10 cellular contexts compared by ENCODE assay signal in the genomic region with DNA sequence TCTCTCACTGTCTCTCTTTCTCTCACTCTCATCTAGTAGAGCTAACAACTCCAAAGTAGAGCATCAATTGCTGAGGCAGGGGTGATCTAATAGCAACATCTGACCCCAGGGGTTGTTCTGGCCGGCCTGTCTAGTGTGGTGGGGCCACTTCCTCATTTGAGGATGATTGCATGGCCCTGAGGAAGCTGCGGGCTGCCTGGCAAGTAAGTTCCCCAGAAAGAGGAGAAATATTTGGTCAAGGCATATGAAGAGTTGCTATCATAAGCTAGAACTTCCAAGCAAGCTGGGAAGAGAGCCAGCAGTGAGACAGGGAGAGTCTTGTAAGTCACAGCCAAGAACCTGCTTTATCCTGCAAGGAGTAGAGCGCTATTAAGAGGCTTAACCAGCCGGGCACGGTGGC. TPM values are rescaled to one million over a fixed set of nuclear protein-coding genes. Genes with fewer than 3 reads are reported as not detected.
DNase-seq lines count a peak whose midpoint lies in the region; ATAC-seq, FAIRE-seq and TF ChIP-seq lines count a peak whose summit lies in the region.
"Had no signal": no experiment of that assay in that cellular context is flagged by ENCODE, and none has a peak within 500 bp of the region (broad histone marks: within the 10 kb centered on the region; RNA-seq: fewer than 3 reads in every experiment).

No MANE protein-coding gene starts in this region.

- peaks cover 18% of the 10 kb centered on the region for H3K36me3 Mint-ChIP-seq in WTC11
- H3K36me3 Mint-ChIP-seq: CD8-positive, alpha-beta T cell had no signal

- ATAC-seq in HG03108 (IDR thresholded peaks at IDR 0.05; ENCODE audit: unreplicated experiment) = peak; percentile 55
- no peak for ATAC-seq in WTC11
- ATAC-seq in HG02970 (IDR thresholded peaks at IDR 0.05; ENCODE audit: low FRiP score, unreplicated experiment) = no peak
- ATAC-seq: CD8-positive, alpha-beta T cell had no signal

- H3K27ac Mint-ChIP-seq in WTC11 = 0 out of 2 replicates have a peak overlapping the region, but pooled peaks have one; percentile 26
- H3K27ac Mint-ChIP-seq: CD8-positive, alpha-beta T cell had no signal

- CTCF ChIA-PET in WTC11 (lab: Charles Lee) = no interaction called here

- peaks cover 5% of the 10 kb centered on the region; the same call in 1 of the 2 replicates for H3K9me3 Mint-ChIP-seq in WTC11
- H3K9me3 Mint-ChIP-seq: CD8-positive, alpha-beta T cell had no signal

- no peak for FAIRE-seq in GM12892 (lab: Jason Lieb, UNC)

- POLR2A ChIA-PET in WTC11 (lab: Charles Lee) = no interaction called here

- no peak overlapping the region for H3K4me3 Mint-ChIP-seq in WTC11
- H3K4me3 Mint-ChIP-seq: CD8-positive, alpha-beta T cell had no signal

- TF ChIP-seq CTCF in GM13976 (IDR thresholded peaks at IDR 0.05; ENCODE audit: borderline replicate concordance, control extremely low read depth, extremely low read depth, insufficient read depth, missing control alignments) (no peak), WTC11 (IDR thresholded peaks at IDR 0.05) (no peak)

- DNase-seq in GM13976 (ENCODE audit: low spot score) = peak; percentile 41
- no peak for DNase-seq in WTC11 (ENCODE audit: low spot score)
- peak; percentile 53 for DNase-seq in mucosa of gallbladder (ENCODE audit: low spot score)
- DNase-seq in retina = no peak
- DNase-seq in NCI-H1092 (lab: John Stamatoyannopoulos, UW) = no peak
- DNase-seq in GM12892 (ENCODE audit: insufficient read length) = no peak
- DNase-seq: CD8-positive, alpha-beta T cell; cerebellar nuclear complex had no signal

- no peaks in the 10 kb centered on the region for H3K4me1 Mint-ChIP-seq in WTC11

- no peaks in the 10 kb centered on the region for H3K27me3 Mint-ChIP-seq in WTC11 (ENCODE audit: low read depth)

- in situ Hi-C loops in GM13976 (cut with MboI; ENCODE audit: low sequenced_read_pairs, unreplicated experiment) = no loop called here

- TF ChIP-seq POLR2A in GM12892 (IDR thresholded peaks at IDR 0.05; ENCODE audit: low read depth, low read length) = no peak

TF ChIP-seq in WTC11, 78 proteins besides CTCF, POLR2A, EP300 and RAD21 (continues in another document):
- TF ChIP-seq ELF4 (CRISPR knock-in tag; IDR thresholded peaks at IDR 0.05; ENCODE audit: low read depth) = no peak
- no peak for TF ChIP-seq FOXJ3 (CRISPR knock-in tag; IDR thresholded peaks at IDR 0.05; ENCODE audit: borderline replicate concordance)
- no peak for TF ChIP-seq SMAD3 (CRISPR knock-in tag; IDR thresholded peaks at IDR 0.05; ENCODE audit: borderline replicate concordance)
- TF ChIP-seq NR3C1 (CRISPR knock-in tag; conservative IDR thresholded peaks at IDR 0.05; ENCODE audit: low read depth) = no peak
- no peak for TF ChIP-seq TEAD1 (CRISPR knock-in tag; IDR thresholded peaks at IDR 0.05)
- TF ChIP-seq, protein P1, sequence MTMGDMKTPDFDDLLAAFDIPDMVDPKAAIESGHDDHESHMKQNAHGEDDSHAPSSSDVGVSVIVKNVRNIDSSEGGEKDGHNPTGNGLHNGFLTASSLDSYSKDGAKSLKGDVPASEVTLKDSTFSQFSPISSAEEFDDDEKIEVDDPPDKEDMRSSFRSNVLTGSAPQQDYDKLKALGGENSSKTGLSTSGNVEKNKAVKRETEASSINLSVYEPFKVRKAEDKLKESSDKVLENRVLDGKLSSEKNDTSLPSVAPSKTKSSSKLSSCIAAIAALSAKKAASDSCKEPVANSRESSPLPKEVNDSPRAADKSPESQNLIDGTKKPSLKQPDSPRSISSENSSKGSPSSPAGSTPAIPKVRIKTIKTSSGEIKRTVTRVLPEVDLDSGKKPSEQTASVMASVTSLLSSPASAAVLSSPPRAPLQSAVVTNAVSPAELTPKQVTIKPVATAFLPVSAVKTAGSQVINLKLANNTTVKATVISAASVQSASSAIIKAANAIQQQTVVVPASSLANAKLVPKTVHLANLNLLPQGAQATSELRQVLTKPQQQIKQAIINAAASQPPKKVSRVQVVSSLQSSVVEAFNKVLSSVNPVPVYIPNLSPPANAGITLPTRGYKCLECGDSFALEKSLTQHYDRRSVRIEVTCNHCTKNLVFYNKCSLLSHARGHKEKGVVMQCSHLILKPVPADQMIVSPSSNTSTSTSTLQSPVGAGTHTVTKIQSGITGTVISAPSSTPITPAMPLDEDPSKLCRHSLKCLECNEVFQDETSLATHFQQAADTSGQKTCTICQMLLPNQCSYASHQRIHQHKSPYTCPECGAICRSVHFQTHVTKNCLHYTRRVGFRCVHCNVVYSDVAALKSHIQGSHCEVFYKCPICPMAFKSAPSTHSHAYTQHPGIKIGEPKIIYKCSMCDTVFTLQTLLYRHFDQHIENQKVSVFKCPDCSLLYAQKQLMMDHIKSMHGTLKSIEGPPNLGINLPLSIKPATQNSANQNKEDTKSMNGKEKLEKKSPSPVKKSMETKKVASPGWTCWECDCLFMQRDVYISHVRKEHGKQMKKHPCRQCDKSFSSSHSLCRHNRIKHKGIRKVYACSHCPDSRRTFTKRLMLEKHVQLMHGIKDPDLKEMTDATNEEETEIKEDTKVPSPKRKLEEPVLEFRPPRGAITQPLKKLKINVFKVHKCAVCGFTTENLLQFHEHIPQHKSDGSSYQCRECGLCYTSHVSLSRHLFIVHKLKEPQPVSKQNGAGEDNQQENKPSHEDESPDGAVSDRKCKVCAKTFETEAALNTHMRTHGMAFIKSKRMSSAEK (CRISPR knock-in tag; IDR thresholded peaks at IDR 0.05; ENCODE audit: borderline replicate concordance) = no peak
- TF ChIP-seq SP1 (CRISPR knock-in tag; conservative IDR thresholded peaks at IDR 0.05) = no peak
- TF ChIP-seq, protein P2, sequence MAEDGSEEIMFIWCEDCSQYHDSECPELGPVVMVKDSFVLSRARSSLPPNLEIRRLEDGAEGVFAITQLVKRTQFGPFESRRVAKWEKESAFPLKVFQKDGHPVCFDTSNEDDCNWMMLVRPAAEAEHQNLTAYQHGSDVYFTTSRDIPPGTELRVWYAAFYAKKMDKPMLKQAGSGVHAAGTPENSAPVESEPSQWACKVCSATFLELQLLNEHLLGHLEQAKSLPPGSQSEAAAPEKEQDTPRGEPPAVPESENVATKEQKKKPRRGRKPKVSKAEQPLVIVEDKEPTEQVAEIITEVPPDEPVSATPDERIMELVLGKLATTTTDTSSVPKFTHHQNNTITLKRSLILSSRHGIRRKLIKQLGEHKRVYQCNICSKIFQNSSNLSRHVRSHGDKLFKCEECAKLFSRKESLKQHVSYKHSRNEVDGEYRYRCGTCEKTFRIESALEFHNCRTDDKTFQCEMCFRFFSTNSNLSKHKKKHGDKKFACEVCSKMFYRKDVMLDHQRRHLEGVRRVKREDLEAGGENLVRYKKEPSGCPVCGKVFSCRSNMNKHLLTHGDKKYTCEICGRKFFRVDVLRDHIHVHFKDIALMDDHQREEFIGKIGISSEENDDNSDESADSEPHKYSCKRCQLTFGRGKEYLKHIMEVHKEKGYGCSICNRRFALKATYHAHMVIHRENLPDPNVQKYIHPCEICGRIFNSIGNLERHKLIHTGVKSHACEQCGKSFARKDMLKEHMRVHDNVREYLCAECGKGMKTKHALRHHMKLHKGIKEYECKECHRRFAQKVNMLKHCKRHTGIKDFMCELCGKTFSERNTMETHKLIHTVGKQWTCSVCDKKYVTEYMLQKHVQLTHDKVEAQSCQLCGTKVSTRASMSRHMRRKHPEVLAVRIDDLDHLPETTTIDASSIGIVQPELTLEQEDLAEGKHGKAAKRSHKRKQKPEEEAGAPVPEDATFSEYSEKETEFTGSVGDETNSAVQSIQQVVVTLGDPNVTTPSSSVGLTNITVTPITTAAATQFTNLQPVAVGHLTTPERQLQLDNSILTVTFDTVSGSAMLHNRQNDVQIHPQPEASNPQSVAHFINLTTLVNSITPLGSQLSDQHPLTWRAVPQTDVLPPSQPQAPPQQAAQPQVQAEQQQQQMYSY (CRISPR knock-in tag; IDR thresholded peaks at IDR 0.05) = no peak
- TF ChIP-seq, protein P3, sequence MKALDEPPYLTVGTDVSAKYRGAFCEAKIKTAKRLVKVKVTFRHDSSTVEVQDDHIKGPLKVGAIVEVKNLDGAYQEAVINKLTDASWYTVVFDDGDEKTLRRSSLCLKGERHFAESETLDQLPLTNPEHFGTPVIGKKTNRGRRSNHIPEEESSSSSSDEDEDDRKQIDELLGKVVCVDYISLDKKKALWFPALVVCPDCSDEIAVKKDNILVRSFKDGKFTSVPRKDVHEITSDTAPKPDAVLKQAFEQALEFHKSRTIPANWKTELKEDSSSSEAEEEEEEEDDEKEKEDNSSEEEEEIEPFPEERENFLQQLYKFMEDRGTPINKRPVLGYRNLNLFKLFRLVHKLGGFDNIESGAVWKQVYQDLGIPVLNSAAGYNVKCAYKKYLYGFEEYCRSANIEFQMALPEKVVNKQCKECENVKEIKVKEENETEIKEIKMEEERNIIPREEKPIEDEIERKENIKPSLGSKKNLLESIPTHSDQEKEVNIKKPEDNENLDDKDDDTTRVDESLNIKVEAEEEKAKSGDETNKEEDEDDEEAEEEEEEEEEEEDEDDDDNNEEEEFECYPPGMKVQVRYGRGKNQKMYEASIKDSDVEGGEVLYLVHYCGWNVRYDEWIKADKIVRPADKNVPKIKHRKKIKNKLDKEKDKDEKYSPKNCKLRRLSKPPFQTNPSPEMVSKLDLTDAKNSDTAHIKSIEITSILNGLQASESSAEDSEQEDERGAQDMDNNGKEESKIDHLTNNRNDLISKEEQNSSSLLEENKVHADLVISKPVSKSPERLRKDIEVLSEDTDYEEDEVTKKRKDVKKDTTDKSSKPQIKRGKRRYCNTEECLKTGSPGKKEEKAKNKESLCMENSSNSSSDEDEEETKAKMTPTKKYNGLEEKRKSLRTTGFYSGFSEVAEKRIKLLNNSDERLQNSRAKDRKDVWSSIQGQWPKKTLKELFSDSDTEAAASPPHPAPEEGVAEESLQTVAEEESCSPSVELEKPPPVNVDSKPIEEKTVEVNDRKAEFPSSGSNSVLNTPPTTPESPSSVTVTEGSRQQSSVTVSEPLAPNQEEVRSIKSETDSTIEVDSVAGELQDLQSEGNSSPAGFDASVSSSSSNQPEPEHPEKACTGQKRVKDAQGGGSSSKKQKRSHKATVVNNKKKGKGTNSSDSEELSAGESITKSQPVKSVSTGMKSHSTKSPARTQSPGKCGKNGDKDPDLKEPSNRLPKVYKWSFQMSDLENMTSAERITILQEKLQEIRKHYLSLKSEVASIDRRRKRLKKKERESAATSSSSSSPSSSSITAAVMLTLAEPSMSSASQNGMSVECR (CRISPR knock-in tag; IDR thresholded peaks at IDR 0.05; ENCODE audit: borderline replicate concordance) = no peak
- TF ChIP-seq ZNF317 (CRISPR knock-in tag; IDR thresholded peaks at IDR 0.05; ENCODE audit: borderline replicate concordance, low read depth) = no peak
- no peak for TF ChIP-seq TEAD4 (CRISPR knock-in tag; IDR thresholded peaks at IDR 0.05)
- no peak for TF ChIP-seq NR2C2 (CRISPR knock-in tag; IDR thresholded peaks at IDR 0.05)

RNA-seq across cellular contexts. Expression of gene TMEM87B, which starts 50.8 kb away (rescaled TPM):
- total RNA-seq in WTC11 (2021) = 9.0 to 12.5 TPM (median 10.6 TPM) in 3 replicates
- total RNA-seq in mucosa of gallbladder = 36.3 TPM
- polyA plus RNA-seq in GM12892 (2012; ENCODE audit: missing spikeins) = 25.9 TPM

Comparison
In these comparisons a context has a peak if more than half of its experiments do, and no peak if none do; other contexts are left out.
1. DNase-seq: peak in GM13976 (single experiment) and mucosa of gallbladder (single experiment); none in WTC11 (single experiment), retina (single experiment), NCI-H1092 (single experiment) and GM12892 (single experiment).